Comparison of ENCODE assay signal across 24 cellular contexts in the genomic region with DNA sequence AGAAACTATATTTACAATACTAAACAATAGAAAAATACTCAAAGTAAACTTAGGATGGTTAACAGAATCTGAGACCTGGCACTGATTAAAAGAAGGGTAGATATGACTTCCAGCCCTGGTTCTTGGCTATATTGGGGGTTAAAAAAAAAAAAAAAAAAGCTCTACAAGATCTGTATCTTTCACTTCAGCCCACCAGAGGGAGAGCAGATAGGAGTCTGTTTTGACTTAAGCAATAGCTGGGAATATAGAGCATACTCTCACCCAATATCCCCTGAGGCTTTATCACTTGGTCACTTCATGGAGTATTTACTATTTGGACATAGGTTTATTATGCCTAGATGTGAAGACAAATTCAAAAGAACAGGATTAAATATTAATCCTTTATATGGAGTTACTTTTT.
"Had no signal": no experiment of that assay in that cellular context is flagged by ENCODE, and none has a peak within 500 bp of the region (broad histone marks: within the 10 kb centered on the region; RNA-seq: fewer than 3 reads in every experiment).

No MANE protein-coding gene starts in this region.

- DNase-seq: activated CD4-positive, alpha-beta T cell treated with anti-CD3 and anti-CD28 coated beads for 48 hours; activated CD4-positive, alpha-beta T cell treated with anti-CD3 and anti-CD28 coated beads, Interleukin-2, amount 50 U/mL, for 48 hours; activated CD8-positive, alpha-beta memory T cell treated with anti-CD3 and anti-CD28 coated beads for 24 hours; activated effector memory CD4-positive, alpha-beta T cell treated with anti-CD3 and anti-CD28 coated beads, Interleukin-2, amount 50 U/mL, for 16 hours; activated naive CD4-positive, alpha-beta T cell treated with anti-CD3 and anti-CD28 coated beads, Interleukin-2, amount 10 ng/mL, durations not matched to agents 7 days and 5 days; activated naive CD8-positive, alpha-beta T cell treated with anti-CD3 and anti-CD28 coated beads, Interleukin-2, amount 10 ng/mL, durations not matched to agents 7 days and 5 days; cerebellar nuclear complex; colonic mucosa; effector CD8-positive, alpha-beta T cell; gastrocnemius medialis; glutamatergic neuron; left colon; mammary epithelial cell; naive B cell; nephron progenitor cell; ovary; stimulated activated CD4-positive, alpha-beta T cell treated with anti-CD3 and anti-CD28 coated beads, Interleukin-12 subunit alpha, Interleukin-12 subunit beta, amount 100 ng/mL, for 4 hours; stimulated activated CD4-positive, alpha-beta T cell treated with anti-CD3 and anti-CD28 coated beads, Interleukin-4, amount 100 ng/mL, for 1 hour; trophoblast cell; uterus had no signal

- H3K27me3 ChIP-seq: ascending aorta, cardiac muscle cell, colonic mucosa, gastrocnemius medialis, ovary, uterus had no signal

- H3K9me3 ChIP-seq: ascending aorta, colonic mucosa, gastrocnemius medialis, ovary, thoracic aorta, uterus had no signal

- H3K36me3 ChIP-seq: ascending aorta, cardiac muscle cell, colonic mucosa, gastrocnemius medialis, ovary, thoracic aorta, uterus had no signal

- H3K27ac ChIP-seq: ascending aorta, cardiac muscle cell, colonic mucosa, gastrocnemius medialis, ovary, skin epidermis, thoracic aorta, uterus had no signal

- H3K4me1 ChIP-seq: ascending aorta, colonic mucosa, gastrocnemius medialis, uterus had no signal

- H3K4me3 ChIP-seq: ascending aorta, cardiac muscle cell, colonic mucosa, gastrocnemius medialis, ovary, skin epidermis, thoracic aorta, uterus had no signal
